In genomic region chr2:191036365-191036764, GRCh38 we compare ENCODE assay signal across 1 cellular context.
TF ChIP-seq lines count a peak whose summit lies in the region.

No MANE protein-coding gene starts in this region.

TF ChIP-seq in K562, 482 proteins besides CTCF, POLR2A, EP300 and RAD21:
- TF ChIP-seq ZNF197 (CRISPR knock-in tag; IDR thresholded peaks at IDR 0.05; ENCODE audit: low read depth) (no peak), NFIC (IDR thresholded peaks at IDR 0.05) (peak; percentile 13; the same call in 1 of the 2 replicates)
